Comparison of ENCODE assay signal across 30 cellular contexts in genomic region chr10:7984896-7985295, GRCh38.
"Had no signal": no experiment of that assay in that cellular context is flagged by ENCODE, and none has a peak within 500 bp of the region (broad histone marks: within the 10 kb centered on the region; RNA-seq: fewer than 3 reads in every experiment).

No MANE protein-coding gene starts in this region.

- H3K27me3 ChIP-seq: adrenal gland, body of pancreas had no signal

- H3K9me3 ChIP-seq: adrenal gland, body of pancreas had no signal

- DNase-seq: activated CD4-positive, alpha-beta T cell treated with anti-CD3 and anti-CD28 coated beads for 1 hour; activated CD4-positive, alpha-beta T cell treated with anti-CD3 and anti-CD28 coated beads for 48 hours; activated CD4-positive, alpha-beta T cell treated with anti-CD3 and anti-CD28 coated beads, Interleukin-2, amount 50 U/mL, for 48 hours; activated CD4-positive, CD25-positive, alpha-beta regulatory T cell; activated CD8-positive, alpha-beta memory T cell treated with anti-CD3 and anti-CD28 coated beads, Interleukin-2, amount 50 U/mL, for 4 hours; activated effector memory CD4-positive, alpha-beta T cell treated with anti-CD3 and anti-CD28 coated beads, Interleukin-2, amount 50 U/mL, for 16 hours; activated naive CD4-positive, alpha-beta T cell; activated naive CD4-positive, alpha-beta T cell treated with anti-CD3 and anti-CD28 coated beads, Interleukin-2, amount 50 U/mL, for 16 hours; activated naive CD8-positive, alpha-beta T cell treated with anti-CD3 and anti-CD28 coated beads for 36 hours; activated T-cell treated with anti-CD3 and anti-CD28 coated beads, Interleukin-2, amount 50 U/mL, for 48 hours; adrenal gland; body of pancreas; caudate nucleus; cerebellar nuclear complex; NCI-H1092 treated with DMSO at 0.1 percent for 48 hours; NCI-H1417 treated with DMSO at 0.1 percent for 48 hours; NCI-H187 treated with DMSO at 0.1 percent for 48 hours; NCI-H2081; NCI-H2171 treated with DMSO at 0.1 percent for 48 hours; NCI-H2227 treated with DMSO at 0.1 percent for 48 hours; NCI-H446; NCI-H524; NCI-H69; SHP77 treated with DMSO at 0.1 percent for 48 hours; SW 1271; T-helper 1 cell; T-helper 2 cell; T-helper 9 cell; WERI-Rb-1 had no signal

- H3K36me3 ChIP-seq: adrenal gland, WERI-Rb-1 had no signal

- H3K4me3 ChIP-seq: adrenal gland, body of pancreas had no signal

- H3K9ac ChIP-seq: KMS-11 had no signal

- H3K4me1 ChIP-seq: adrenal gland, body of pancreas had no signal

- H3K4me2 ChIP-seq: KMS-11 had no signal

- H3K27ac ChIP-seq: adrenal gland, body of pancreas, KMS-11, WERI-Rb-1 had no signal
